In the genomic region with DNA sequence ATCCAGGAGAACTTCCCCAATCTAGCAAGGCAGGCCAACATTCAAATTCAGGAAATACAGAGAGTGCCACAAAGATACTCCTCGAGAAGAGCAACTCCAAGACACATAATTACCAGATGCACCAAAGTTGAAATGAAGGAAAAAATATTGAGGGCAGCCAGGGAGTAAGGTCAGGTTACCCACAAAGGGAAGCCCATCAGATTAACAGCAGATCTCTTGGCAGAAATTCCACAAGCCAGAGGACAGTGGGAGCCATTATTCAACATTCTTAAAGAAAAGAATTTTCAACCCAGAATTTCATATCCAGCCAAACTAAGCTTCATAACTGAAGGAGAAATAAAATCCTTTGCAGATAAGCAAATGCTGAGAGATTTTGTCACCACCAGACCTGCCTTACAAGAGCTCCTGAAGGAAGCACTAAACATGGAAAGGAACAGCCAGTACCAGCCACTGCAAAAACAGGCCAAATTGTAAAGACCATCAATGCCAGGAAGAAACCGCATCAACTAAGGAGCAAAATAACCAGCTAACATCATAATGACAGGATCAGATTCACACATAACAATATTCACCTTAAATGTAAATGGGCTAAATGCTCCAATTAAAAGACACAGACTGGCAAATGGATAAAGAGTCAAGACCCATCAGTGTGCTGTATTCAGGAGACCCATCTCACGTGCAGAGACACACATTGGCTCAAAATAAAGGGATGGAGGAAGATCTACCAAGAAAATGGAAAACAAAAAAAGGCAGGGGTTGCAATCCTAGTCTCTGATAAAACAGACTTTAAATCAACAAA, we compare ENCODE assay signal across 8 cellular contexts.
DNase-seq lines count a peak whose midpoint lies in the region; ATAC-seq, FAIRE-seq and TF ChIP-seq lines count a peak whose summit lies in the region.
"Not testable (repeated sequence)": the region's sequence is repeated elsewhere in the genome, so short reads cannot be mapped to it uniquely, and the experiment has no call there.

No MANE protein-coding gene starts in this region.

- H3K9me3 Mint-ChIP-seq in Caco-2 (ENCODE audit: unreplicated experiment) = peaks cover 16% of the 10 kb centered on the region
- not testable (repeated sequence) for H3K9me3 Mint-ChIP-seq in activated naive CD8-positive, alpha-beta T cell (ENCODE audit: low read depth)
- peaks cover 4 to 29% (median 14%) of the 10 kb centered on the region in 11 donors for H3K9me3 Mint-ChIP-seq in naive thymus-derived CD4-positive, alpha-beta T cell
- H3K9me3 Mint-ChIP-seq in naive thymus-derived CD8-positive, alpha-beta T cell = peaks cover 0 to 27% (median 12%) of the 10 kb centered on the region in 9 donors

- in situ Hi-C loops in K562 (cut with MboI); HepG2 (cut with HindIII; ENCODE audit: extremely low pct_ligation_motif_present, low pct_unique_long_range_greater_than_20kb): not testable (repeated sequence)

- H3K9me1 ChIP-seq in K562 (ENCODE audit: control insufficient read depth, insufficient read depth, low read length) = not testable (repeated sequence)

- TF ChIP-seq CTCF in Caco-2 (IDR thresholded peaks at IDR 0.05; ENCODE audit: insufficient read depth in 1 of 2, low read depth in 1 of 2, low read length in 1 of 2, severe bottlenecking in 1 of 2, unreplicated experiment in 1 of 2); HEK293 (tag by site-specific recombination; IDR thresholded peaks at IDR 0.05); K562 (IDR thresholded peaks at IDR 0.05 in 2 of 3, conservative IDR thresholded peaks at IDR 0.05 in 1 of 3; ENCODE audit: insufficient read depth in 2 of 3, low read depth in 1 of 3, low read length in 3 of 3); HepG2 (CRISPR knock-in tag; IDR thresholded peaks at IDR 0.05): not testable (repeated sequence)

- H3K4me3 ChIP-seq in Caco-2 (ENCODE audit: low read depth, low read length); HEK293 (ENCODE audit: low read depth, low read length); K562; HepG2 (replicated peaks in 1 of 3; ENCODE audit: insufficient read depth in 1 of 3, low read depth in 2 of 3, low read length in 3 of 3); naive thymus-derived CD4-positive, alpha-beta T cell (ENCODE audit: low read length): not testable (repeated sequence)

- 0% methylated on average over 3 of the region's 3 CpGs for WGBS in K562 (ENCODE audit: insufficient coverage, low coverage, missing lambda C conversion rate)
- 94% methylated on average over 3 of the region's 3 CpGs for WGBS in HepG2 (ENCODE audit: low lambda C conversion rate)

- H3K27me3 ChIP-seq in Caco-2 (replicated peaks; ENCODE audit: control insufficient read depth, insufficient read depth, low read length); K562 (ENCODE audit: control insufficient read depth in 2 of 2, insufficient read depth in 2 of 2, low read length in 2 of 2); HepG2 (ENCODE audit: control insufficient read depth in 1 of 2, insufficient read depth in 2 of 2, low read length in 2 of 2); naive thymus-derived CD4-positive, alpha-beta T cell (ENCODE audit: control insufficient read depth in 2 of 2, insufficient read depth in 2 of 2, low read length in 2 of 2): not testable (repeated sequence)

- H3K9ac ChIP-seq in K562 (ENCODE audit: insufficient read depth in 1 of 2, low read depth in 2 of 2, low read length in 2 of 2); HepG2 (ENCODE audit: insufficient read depth, low read depth, low read length): not testable (repeated sequence)

- POLR2A ChIA-PET in Caco-2 (lab: Charles Lee); K562 (lab: Yijun Ruan, JAX): not testable (repeated sequence)
- POLR2A ChIA-PET in HEK293 (lab: Yijun Ruan, JAX) = interaction anchor here (0.9 kb wide), 1 partner anchor 81 kb away, joined by 3 read pairs; no protein-coding TSS in a partner anchor
- POLR2A ChIA-PET in HepG2 (lab: Yijun Ruan, JAX) = interaction anchor here (1.9 to 2.5 kb wide), 2 partner anchors 14 to 69 kb away, joined by 11 to 16 read pairs; a partner anchor contains a TSS
- POLR2A ChIA-PET in naive thymus-derived CD4-positive, alpha-beta T cell (lab: Charles Lee) = interaction anchor here (0.6 kb wide), 1 partner anchor 14 kb away, joined by 3 read pairs; no protein-coding TSS in a partner anchor
- POLR2A ChIA-PET in naive thymus-derived CD8-positive, alpha-beta T cell (lab: Charles Lee) = interaction anchor here (0.6 kb wide), 1 partner anchor 111 kb away, joined by 3 read pairs; no protein-coding TSS in a partner anchor

- not testable (repeated sequence) for H3K4me1 ChIP-seq in Caco-2; HEK293 (ENCODE audit: control insufficient read depth, insufficient read depth, low read length); K562 (replicated peaks in 1 of 2; ENCODE audit: control insufficient read depth in 2 of 2, insufficient read depth in 2 of 2, low read length in 2 of 2)
- peaks cover 46% of the 10 kb centered on the region for H3K4me1 ChIP-seq in HepG2 (ENCODE audit: insufficient read depth, low read length)
- peaks cover 0 to 14% of the 10 kb centered on the region in 2 donors for H3K4me1 ChIP-seq in naive thymus-derived CD4-positive, alpha-beta T cell (ENCODE audit: control insufficient read depth in 2 of 2, insufficient read depth in 2 of 2, low read length in 2 of 2)

- DNase-seq in Caco-2; K562 (ENCODE audit: extremely low read depth in 1 of 4, low spot score in 3 of 4); HepG2 (ENCODE audit: low spot score); naive thymus-derived CD4-positive, alpha-beta T cell; naive thymus-derived CD8-positive, alpha-beta T cell: not testable (repeated sequence)
- DNase-seq in M059J (ENCODE audit: low read depth) = peak; percentile 22

- not testable (repeated sequence) for H3K79me2 ChIP-seq in K562 (ENCODE audit: control insufficient read depth, insufficient read depth, low read length)
- peaks cover 11% of the 10 kb centered on the region for H3K79me2 ChIP-seq in HepG2 (ENCODE audit: insufficient read depth, low read length)

- H3K9me3 ChIP-seq in Caco-2; HEK293 (ENCODE audit: control insufficient read depth, insufficient read depth, low read depth, low read length); K562 (replicated peaks; ENCODE audit: control insufficient read depth, insufficient read depth, low read depth, low read length); HepG2 (ENCODE audit: low read length); naive thymus-derived CD4-positive, alpha-beta T cell (ENCODE audit: control insufficient read depth in 2 of 3, low read length in 3 of 3): not testable (repeated sequence)

- not testable (repeated sequence) for H3K27ac ChIP-seq in HEK293 (ENCODE audit: extremely low read depth, low read depth, low read length); K562 (ENCODE audit: extremely low read depth, low read depth, low read length); HepG2 (ENCODE audit: extremely low read length, insufficient read depth, low read length); naive thymus-derived CD4-positive, alpha-beta T cell (ENCODE audit: low read depth, low read length)

- H3K36me3 Mint-ChIP-seq in Caco-2 (ENCODE audit: insufficient read depth, unreplicated experiment) = peaks cover 13% of the 10 kb centered on the region
- peaks cover 11% of the 10 kb centered on the region for H3K36me3 Mint-ChIP-seq in activated naive CD8-positive, alpha-beta T cell
- peaks cover 13 to 30% (median 21%) of the 10 kb centered on the region in 5 donors for H3K36me3 Mint-ChIP-seq in naive thymus-derived CD4-positive, alpha-beta T cell
- peaks cover under 1 to 22% (median 7%) of the 10 kb centered on the region in 3 donors for H3K36me3 Mint-ChIP-seq in naive thymus-derived CD8-positive, alpha-beta T cell

- not testable (repeated sequence) for H3K36me3 ChIP-seq in Caco-2 (ENCODE audit: control insufficient read depth, insufficient read depth, low read length); HEK293 (ENCODE audit: control insufficient read depth in 2 of 2, insufficient read depth in 1 of 2, low read length in 2 of 2); K562 (ENCODE audit: control insufficient read depth, insufficient read depth, low read length); HepG2 (replicated peaks in 1 of 2; ENCODE audit: control insufficient read depth in 1 of 2, insufficient read depth in 2 of 2, low read length in 2 of 2); naive thymus-derived CD4-positive, alpha-beta T cell (ENCODE audit: control insufficient read depth in 2 of 3, insufficient read depth in 3 of 3, low read length in 3 of 3)

- CTCF ChIA-PET in Caco-2 (lab: Charles Lee); K562 (lab: Yijun Ruan, JAX; ENCODE audit: low intra/inter-chr PET ratio); HepG2 (lab: Yijun Ruan, JAX; ENCODE audit: low intra/inter-chr PET ratio, low total read pairs); naive thymus-derived CD4-positive, alpha-beta T cell (lab: Charles Lee): not testable (repeated sequence)
- CTCF ChIA-PET in HEK293 (lab: Yijun Ruan, JAX) = interaction anchor here (0.6 to 0.7 kb wide), 2 partner anchors 10 to 120 kb away, joined by 3 read pairs; no protein-coding TSS in a partner anchor

- H4K20me1 ChIP-seq in K562 (replicated peaks; ENCODE audit: control insufficient read depth, insufficient read depth, low read length); HepG2 (ENCODE audit: insufficient read depth, low read length): not testable (repeated sequence)

- TF ChIP-seq EP300 in K562 (IDR thresholded peaks at IDR 0.05; ENCODE audit: low read length); HepG2 (IDR thresholded peaks at IDR 0.05; ENCODE audit: low read depth in 2 of 2, low read length in 2 of 2); HepG2 (CRISPR knock-in tag; IDR thresholded peaks at IDR 0.05; ENCODE audit: borderline replicate concordance): not testable (repeated sequence)

- intact Hi-C loops in Caco-2 (cut with micrococcal nuclease; ENCODE audit: unreplicated experiment); K562 (cut with micrococcal nuclease); naive thymus-derived CD4-positive, alpha-beta T cell (cut with micrococcal nuclease): not testable (repeated sequence)
- intact Hi-C loops in HepG2 (cut with micrococcal nuclease; ENCODE audit: unreplicated experiment) = loop anchor here (1.0 kb wide), 1 partner anchor 20 kb away; no protein-coding TSS in a partner anchor

- BruUV-seq in Caco-2 (replicated peaks; lab: Mats Ljungman, UMichigan); K562 (replicated peaks; lab: Mats Ljungman, UMichigan); HepG2 (replicated peaks; lab: Mats Ljungman, UMichigan): not testable (repeated sequence)

- not testable (repeated sequence) for ATAC-seq in K562; HepG2; naive thymus-derived CD4-positive, alpha-beta T cell; naive thymus-derived CD8-positive, alpha-beta T cell

- H3K4me3 Mint-ChIP-seq in Caco-2 (ENCODE audit: unreplicated experiment); activated naive CD8-positive, alpha-beta T cell; naive thymus-derived CD8-positive, alpha-beta T cell: not testable (repeated sequence)
- peak overlapping the region in 3 of 10 donors; percentile 19 to 55 (median 27) for H3K4me3 Mint-ChIP-seq in naive thymus-derived CD4-positive, alpha-beta T cell

- H3K4me1 Mint-ChIP-seq in Caco-2 (ENCODE audit: low read depth, unreplicated experiment) = peaks cover 20% of the 10 kb centered on the region
- H3K4me1 Mint-ChIP-seq in activated naive CD8-positive, alpha-beta T cell (ENCODE audit: low read depth) = peaks cover 34% of the 10 kb centered on the region
- H3K4me1 Mint-ChIP-seq in naive thymus-derived CD4-positive, alpha-beta T cell = peaks cover 10 to 66% (median 43%) of the 10 kb centered on the region in 7 donors
- H3K4me1 Mint-ChIP-seq in naive thymus-derived CD8-positive, alpha-beta T cell = peaks cover 23 to 59% (median 45%) of the 10 kb centered on the region in 4 donors

- peak overlapping the region; percentile 21 for H3K27ac Mint-ChIP-seq in Caco-2 (ENCODE audit: unreplicated experiment)
- peak overlapping the region; percentile 46 for H3K27ac Mint-ChIP-seq in activated naive CD8-positive, alpha-beta T cell
- H3K27ac Mint-ChIP-seq in naive thymus-derived CD4-positive, alpha-beta T cell = peak overlapping the region in 5 of 9 donors; percentile 16 to 67 (median 54)
- H3K27ac Mint-ChIP-seq in naive thymus-derived CD8-positive, alpha-beta T cell = peak overlapping the region in 8 of 10 donors; percentile 22 to 80 (median 40)

- not testable (repeated sequence) for TF ChIP-seq RAD21 in K562 (CRISPR knock-in tag; conservative IDR thresholded peaks at IDR 0.05 in 1 of 2, IDR thresholded peaks at IDR 0.05 in 1 of 2); HepG2 (CRISPR knock-in tag; IDR thresholded peaks at IDR 0.05)

- not testable (repeated sequence) for H3K27me3 Mint-ChIP-seq in Caco-2 (ENCODE audit: insufficient read depth, unreplicated experiment); activated naive CD8-positive, alpha-beta T cell; naive thymus-derived CD4-positive, alpha-beta T cell; naive thymus-derived CD8-positive, alpha-beta T cell

- H3K4me2 ChIP-seq in K562 (ENCODE audit: insufficient read depth, low read length); HepG2 (ENCODE audit: low read depth, low read length): not testable (repeated sequence)

- TF ChIP-seq POLR2A in K562 (conservative IDR thresholded peaks at IDR 0.05); HepG2 (IDR thresholded peaks at IDR 0.05; ENCODE audit: insufficient read depth in 1 of 2, low read depth in 2 of 2, low read length in 2 of 2): not testable (repeated sequence)

- not testable (repeated sequence) for H2AFZ ChIP-seq in K562 (ENCODE audit: low read depth, low read length); HepG2 (ENCODE audit: low read length)

- not testable (repeated sequence) for FAIRE-seq in K562 (lab: Jason Lieb, UNC); HepG2 (lab: Jason Lieb, UNC)
